11 cellular contexts compared by ENCODE assay signal in genomic region chr12:27555928-27556778, GRCh38. TPM values are rescaled to one million over a fixed set of nuclear protein-coding genes. Genes with fewer than 3 reads are reported as not detected.
DNase-seq lines count a peak whose midpoint lies in the region; ATAC-seq and TF ChIP-seq lines count a peak whose summit lies in the region.
"Had no signal": no experiment of that assay in that cellular context is flagged by ENCODE, and none has a peak within 500 bp of the region (broad histone marks: within the 10 kb centered on the region; RNA-seq: fewer than 3 reads in every experiment).

No MANE protein-coding gene starts in this region.

- H3K4me2 ChIP-seq in skeletal muscle satellite cell (ENCODE audit: low read length) = peak overlapping the region; percentile 74

- peak overlapping the region; percentile 72 for H3K9ac ChIP-seq in skeletal muscle satellite cell (ENCODE audit: low read depth, low read length)

- ATAC-seq in GM18868 (IDR thresholded peaks at IDR 0.05; ENCODE audit: unreplicated experiment) = peak; percentile 60
- no peak for ATAC-seq in RWPE2 (ENCODE audit: low read depth)
- no peak for ATAC-seq in GM21526 (IDR thresholded peaks at IDR 0.05; ENCODE audit: low FRiP score, unreplicated experiment)
- ATAC-seq in GM21367 (IDR thresholded peaks at IDR 0.05; ENCODE audit: unreplicated experiment) = no peak
- no peak for ATAC-seq in stimulated activated memory B cell treated with anti-CD40 and anti-IgM and Interleukin-4, amounts not matched to agents 10 μg/mL and 1 μg/mL and 100 μg/mL, for 72 hours

- no peak for TF ChIP-seq CTCF in RWPE2 (IDR thresholded peaks at IDR 0.05; ENCODE audit: poor library complexity, severe bottlenecking)
- no peak for TF ChIP-seq CTCF in fibroblast of the aortic adventitia (IDR thresholded peaks at IDR 0.05; ENCODE audit: insufficient read depth, low read length)

- H3K9me3 ChIP-seq in RWPE2 (ENCODE audit: severe bottlenecking) (no peaks in the 10 kb centered on the region), skeletal muscle satellite cell (replicated peaks; ENCODE audit: low read length) (no peaks in the 10 kb centered on the region)

- H3K4me1 Mint-ChIP-seq in stimulated activated memory B cell treated with anti-CD40 and anti-IgM and Interleukin-4, amounts not matched to agents 10 μg/mL and 1 μg/mL and 100 μg/mL, for 72 hours = peaks cover 4% of the 10 kb centered on the region

- H3K9me3 Mint-ChIP-seq in stimulated activated memory B cell treated with anti-CD40 and anti-IgM and Interleukin-4, amounts not matched to agents 10 μg/mL and 1 μg/mL and 100 μg/mL, for 72 hours = no peaks in the 10 kb centered on the region
- H3K9me3 Mint-ChIP-seq: activated naive CD4-positive, alpha-beta T cell treated with anti-CD3 and anti-CD28 coated beads, Interleukin-2, amount 50 U/mL, for 72 hours had no signal

- H3K36me3 ChIP-seq in RWPE2 (ENCODE audit: low read depth) = no peaks in the 10 kb centered on the region
- no peaks in the 10 kb centered on the region for H3K36me3 ChIP-seq in skeletal muscle satellite cell (ENCODE audit: insufficient read depth, low read length)

- peaks cover 8% of the 10 kb centered on the region for H3K27me3 Mint-ChIP-seq in stimulated activated memory B cell treated with anti-CD40 and anti-IgM and Interleukin-4, amounts not matched to agents 10 μg/mL and 1 μg/mL and 100 μg/mL, for 72 hours

- no peak overlapping the region for H3K27ac Mint-ChIP-seq in stimulated activated memory B cell treated with anti-CD40 and anti-IgM and Interleukin-4, amounts not matched to agents 10 μg/mL and 1 μg/mL and 100 μg/mL, for 72 hours
- H3K27ac Mint-ChIP-seq: activated naive CD4-positive, alpha-beta T cell treated with anti-CD3 and anti-CD28 coated beads, Interleukin-2, amount 50 U/mL, for 72 hours had no signal

- H3K4me1 ChIP-seq in RWPE2 (ENCODE audit: insufficient read depth, poor library complexity, severe bottlenecking) = peaks cover 25% of the 10 kb centered on the region
- peaks cover 85% of the 10 kb centered on the region for H3K4me1 ChIP-seq in skeletal muscle satellite cell (ENCODE audit: control insufficient read depth, insufficient read depth, low read length)

- no peak overlapping the region for H3K4me3 Mint-ChIP-seq in stimulated activated memory B cell treated with anti-CD40 and anti-IgM and Interleukin-4, amounts not matched to agents 10 μg/mL and 1 μg/mL and 100 μg/mL, for 72 hours

- H3K27me3 ChIP-seq in RWPE2 (ENCODE audit: insufficient read depth, poor library complexity, severe bottlenecking) (no peaks in the 10 kb centered on the region), skeletal muscle satellite cell (ENCODE audit: control insufficient read depth, insufficient read depth, low read length) (no peaks in the 10 kb centered on the region)

- no peaks in the 10 kb centered on the region for H3K36me3 Mint-ChIP-seq in stimulated activated memory B cell treated with anti-CD40 and anti-IgM and Interleukin-4, amounts not matched to agents 10 μg/mL and 1 μg/mL and 100 μg/mL, for 72 hours
- H3K36me3 Mint-ChIP-seq: activated naive CD4-positive, alpha-beta T cell treated with anti-CD3 and anti-CD28 coated beads, Interleukin-2, amount 50 U/mL, for 72 hours had no signal

- DNase-seq in RWPE2 (ENCODE audit: low spot score) (no peak), fibroblast of the aortic adventitia (ENCODE audit: low read depth) (peak; percentile 69), cerebellar cortex (ENCODE audit: low spot score) (no peak)
- DNase-seq: NCI-H1105, SW 1271 had no signal

- peak overlapping the region; percentile 68 for H3K27ac ChIP-seq in RWPE2 (ENCODE audit: poor library complexity, severe bottlenecking)

- H3K4me3 ChIP-seq in RWPE2 (ENCODE audit: severe bottlenecking) = no peak overlapping the region
- no peak overlapping the region for H3K4me3 ChIP-seq in fibroblast of the aortic adventitia (ENCODE audit: low read depth, low read length)
- H3K4me3 ChIP-seq in skeletal muscle satellite cell (ENCODE audit: low read length) = peak overlapping the region; percentile 1

RNA-seq across cellular contexts. Expression of gene PPFIBP1, which starts 32.1 kb away (rescaled TPM):
- 131 and 211 TPM in 2 replicates for total RNA-seq in fibroblast of the aortic adventitia (ENCODE audit: low replicate concordance)
- 122 and 189 TPM in 2 replicates for total RNA-seq in skeletal muscle satellite cell (2012; rRNA removed)
